Comparison of ENCODE assay signal across 11 cellular contexts in genomic region chr22:25230760-25231159, GRCh38. TPM values are rescaled to one million over a fixed set of nuclear protein-coding genes. Genes with fewer than 3 reads are reported as not detected.
"Had no signal": no experiment of that assay in that cellular context is flagged by ENCODE, and none has a peak within 500 bp of the region (broad histone marks: within the 10 kb centered on the region; RNA-seq: fewer than 3 reads in every experiment).

No MANE protein-coding gene starts in this region.

RNA-seq across cellular contexts. Expression of gene CRYBB2, which starts 11.3 kb away (rescaled TPM):
- total RNA-seq: stomach, subcutaneous adipose tissue, tibial nerve, upper lobe of right lung, urinary bladder, uterus, vagina had no signal

RNA-seq across cellular contexts. Expression of gene CRYBB3, which starts 31.1 kb away (rescaled TPM):
- total RNA-seq: stomach, subcutaneous adipose tissue, suprapubic skin, temporal lobe, thyroid gland, tibial nerve, ureter, urinary bladder, uterus, vagina had no signal
